ENCODE assay signal across 9 cellular contexts in genomic region chr3:197949767-197950660, GRCh38.
A peak's percentile ranks its signal among the peaks of the same experiment; 100 is the strongest.
DNase-seq lines count a peak whose midpoint lies in the region; ATAC-seq, FAIRE-seq and TF ChIP-seq lines count a peak whose summit lies in the region.
"Had no signal": no experiment of that assay in that cellular context is flagged by ENCODE, and none has a peak within 500 bp of the region (broad histone marks: within the 10 kb centered on the region; RNA-seq: fewer than 3 reads in every experiment).

TSS of gene RPL35A (plus strand) at chr3:197950190. CDS start at chr3:197950968, 778 bp downstream.

- peak within 1 kb of the TSS; percentile 99 for H3K27ac Mint-ChIP-seq in central memory CD8-positive, alpha-beta T cell (ENCODE audit: low read depth)

- H3K9me3 Mint-ChIP-seq in central memory CD8-positive, alpha-beta T cell: no peaks in the 10 kb centered on the region

- peak within 1 kb of the TSS; percentile 96 for H3K4me3 Mint-ChIP-seq in central memory CD8-positive, alpha-beta T cell

- ATAC-seq in GM19025 (IDR thresholded peaks at IDR 0.05; ENCODE audit: low read depth, unreplicated experiment) (peak; percentile 87), HG03342 (IDR thresholded peaks at IDR 0.05; ENCODE audit: unreplicated experiment) (peak; percentile 93)
- peak; percentile 93 for ATAC-seq in central memory CD8-positive, alpha-beta T cell (replicated peaks; ENCODE audit: extremely low read depth, poor library complexity, severe bottlenecking)

- peaks cover 31% of the 10 kb centered on the region for H3K4me1 Mint-ChIP-seq in central memory CD8-positive, alpha-beta T cell

- peak; percentile 97 for FAIRE-seq in islet of Langerhans (lab: Jason Lieb, UNC)
- FAIRE-seq: colon had no signal

- no peaks in the 10 kb centered on the region for H3K27me3 Mint-ChIP-seq in central memory CD8-positive, alpha-beta T cell

- no peak for TF ChIP-seq CTCF in AG09309 (IDR thresholded peaks at IDR 0.05; ENCODE audit: control insufficient read depth, insufficient read depth, low read depth, low read length, missing control alignments)

- H3K36me3 Mint-ChIP-seq in central memory CD8-positive, alpha-beta T cell (ENCODE audit: insufficient read depth): peaks cover 58% of the 10 kb centered on the region

- DNase-seq in AG09309 (ENCODE audit: low read depth): peak; percentile 81
- DNase-seq in NCI-H446 (lab: John Stamatoyannopoulos, UW): peak; percentile 99
- DNase-seq in activated CD4-positive, CD25-positive, alpha-beta regulatory T cell treated with anti-CD3 and anti-CD28 coated beads, Interleukin-2, amount 50 U/mL, for 16 hours (ENCODE audit: low read depth, low spot score): peak; percentile 73
- DNase-seq in central memory CD8-positive, alpha-beta T cell (ENCODE audit: low spot score in 2 of 2): peak; percentile 84 to 90
- DNase-seq in stimulated activated CD4-positive, alpha-beta T cell treated with anti-CD3 and anti-CD28 coated beads, Interleukin-12 subunit alpha, Interleukin-12 subunit beta, amount 100 ng/mL, for 4 hours: peak; percentile 75

- peak within 1 kb of the TSS; percentile 71 for H3K4me3 ChIP-seq in AG09309 (ENCODE audit: control insufficient read depth, low read depth, low read length)

Comparison
In these comparisons a context has a peak if more than half of its experiments do, and no peak if none do; other contexts are left out.
1. Peak in every context shown above with its lines: DNase-seq, ATAC-seq and H3K4me3 ChIP-seq.